ENCODE assay signal across 16 cellular contexts in genomic region chr2:176664478-176664877, GRCh38.
DNase-seq lines count a peak whose midpoint lies in the region; ATAC-seq lines count a peak whose summit lies in the region.
"Had no signal": no experiment of that assay in that cellular context is flagged by ENCODE, and none has a peak within 500 bp of the region (broad histone marks: within the 10 kb centered on the region; RNA-seq: fewer than 3 reads in every experiment).

No MANE protein-coding gene starts in this region.

- no peak for ATAC-seq in GM18873 (IDR thresholded peaks at IDR 0.05; ENCODE audit: low FRiP score, unreplicated experiment)
- no peak for ATAC-seq in GM18870 (IDR thresholded peaks at IDR 0.05; ENCODE audit: unreplicated experiment)
- ATAC-seq in HG03139 (IDR thresholded peaks at IDR 0.05; ENCODE audit: unreplicated experiment), result no peak
- ATAC-seq: HepG2 had no signal

- H3K27ac ChIP-seq in epithelial cell of prostate, result peak overlapping the region; percentile 24
- H3K27ac ChIP-seq: C4-2B had no signal

- DNase-seq in EL (peak; percentile 33), M059J (ENCODE audit: low read depth) (peak; percentile 34), epithelial cell of prostate (ENCODE audit: low read depth, low spot score) (no peak), renal cortical epithelial cell (ENCODE audit: low read depth) (peak; percentile 57), cerebellum (ENCODE audit: low spot score) (no peak)
- DNase-seq: AML-193; Caco-2; CD4-positive, alpha-beta T cell; DMS79 treated with DMSO at 0.1 percent for 48 hours; H9; KBM-7 had no signal

Comparison
In these comparisons a context has a peak if more than half of its experiments do, and no peak if none do; other contexts are left out.
1. DNase-seq: peak in EL (single experiment), M059J (single experiment) and renal cortical epithelial cell (single experiment); none in epithelial cell of prostate (single experiment) and cerebellum (single experiment).